Comparison of ENCODE assay signal across 13 cellular contexts in genomic region chr14:34180428-34180827, GRCh38.
DNase-seq lines count a peak whose midpoint lies in the region; ATAC-seq and TF ChIP-seq lines count a peak whose summit lies in the region.
"Had no signal": no experiment of that assay in that cellular context is flagged by ENCODE, and none has a peak within 500 bp of the region (broad histone marks: within the 10 kb centered on the region; RNA-seq: fewer than 3 reads in every experiment).

No MANE protein-coding gene starts in this region.

- peaks cover 3% of the 10 kb centered on the region for H3K4me1 Mint-ChIP-seq in CD4-positive, alpha-beta T cell (ENCODE audit: low read depth)

- H3K27ac Mint-ChIP-seq in CD4-positive, alpha-beta T cell, result no peak overlapping the region
- H3K27ac Mint-ChIP-seq: activated naive CD8-positive, alpha-beta T cell had no signal

- CTCF ChIA-PET in CD4-positive, alpha-beta T cell (lab: Charles Lee), result no interaction called here

- H3K9me3 Mint-ChIP-seq in CD4-positive, alpha-beta T cell, result no peaks in the 10 kb centered on the region

- intact Hi-C loops in CD4-positive, alpha-beta T cell (cut with DNase I, micrococcal nuclease), result no loop called here

- no peak for TF ChIP-seq CTCF in CD4-positive, alpha-beta T cell (IDR thresholded peaks at IDR 0.05)

- ATAC-seq in GM18867 (IDR thresholded peaks at IDR 0.05; ENCODE audit: unreplicated experiment), result peak; percentile 67
- peak; percentile 41 for ATAC-seq in left lobe of liver
- ATAC-seq in CD4-positive, alpha-beta T cell (ENCODE audit: poor library complexity), result no peak
- no peak for ATAC-seq in HG02970 (IDR thresholded peaks at IDR 0.05; ENCODE audit: low FRiP score, unreplicated experiment)
- ATAC-seq: gastroesophageal sphincter had no signal

- no peaks in the 10 kb centered on the region for H3K9me3 ChIP-seq in CD4-positive, alpha-beta T cell (ENCODE audit: control insufficient read depth, low read length)
- H3K9me3 ChIP-seq: gastroesophageal sphincter, SK-N-SH had no signal

- no peak overlapping the region for H3K27ac ChIP-seq in CD4-positive, alpha-beta T cell (ENCODE audit: low read depth, low read length)
- H3K27ac ChIP-seq: gastroesophageal sphincter had no signal

- H3K36me3 Mint-ChIP-seq in CD4-positive, alpha-beta T cell (ENCODE audit: low read depth), result no peaks in the 10 kb centered on the region

- H3K27me3 ChIP-seq in CD4-positive, alpha-beta T cell (ENCODE audit: control insufficient read depth, insufficient read depth, low read length), result no peaks in the 10 kb centered on the region
- H3K27me3 ChIP-seq: gastroesophageal sphincter had no signal

- DNase-seq in DMS153 treated with DMSO at 0.1 percent for 48 hours (lab: John Stamatoyannopoulos, UW; ENCODE audit: unreplicated experiment) (peak; percentile 54), NCI-H748 (lab: John Stamatoyannopoulos, UW; ENCODE audit: unreplicated experiment) (peak; percentile 74), left lobe of liver (ENCODE audit: low spot score) (no peak)
- no peak for DNase-seq in CD4-positive, alpha-beta T cell
- no peak for DNase-seq in stimulated activated CD4-positive, alpha-beta T cell treated with anti-CD3 and anti-CD28 coated beads, Interleukin-2, amount 100 ng/mL, for 48 hours
- DNase-seq: HCEC 1CT; kidney; SK-N-SH; stimulated activated naive CD4-positive, alpha-beta T cell had no signal

- H3K27me3 Mint-ChIP-seq in CD4-positive, alpha-beta T cell, result no peaks in the 10 kb centered on the region
- H3K27me3 Mint-ChIP-seq: activated naive CD8-positive, alpha-beta T cell had no signal

- H3K4me3 Mint-ChIP-seq in CD4-positive, alpha-beta T cell, result no peak overlapping the region
- H3K4me3 Mint-ChIP-seq: activated naive CD8-positive, alpha-beta T cell had no signal

- POLR2A ChIA-PET in CD4-positive, alpha-beta T cell (lab: Charles Lee), result no interaction called here

Comparison
In these comparisons a context has a peak if more than half of its experiments do, and no peak if none do; other contexts are left out.
1. DNase-seq: peak in DMS153 treated with DMSO at 0.1 percent for 48 hours (single experiment) and NCI-H748 (single experiment); none in left lobe of liver (single experiment), CD4-positive, alpha-beta T cell (0 of 10) and stimulated activated CD4-positive, alpha-beta T cell treated with anti-CD3 and anti-CD28 coated beads, Interleukin-2, amount 100 ng/mL, for 48 hours (0 of 2).
2. ATAC-seq: peak in GM18867 (single experiment) and left lobe of liver (single experiment); none in CD4-positive, alpha-beta T cell (single experiment) and HG02970 (single experiment).